ENCODE assay signal across 9 cellular contexts in the genomic region with DNA sequence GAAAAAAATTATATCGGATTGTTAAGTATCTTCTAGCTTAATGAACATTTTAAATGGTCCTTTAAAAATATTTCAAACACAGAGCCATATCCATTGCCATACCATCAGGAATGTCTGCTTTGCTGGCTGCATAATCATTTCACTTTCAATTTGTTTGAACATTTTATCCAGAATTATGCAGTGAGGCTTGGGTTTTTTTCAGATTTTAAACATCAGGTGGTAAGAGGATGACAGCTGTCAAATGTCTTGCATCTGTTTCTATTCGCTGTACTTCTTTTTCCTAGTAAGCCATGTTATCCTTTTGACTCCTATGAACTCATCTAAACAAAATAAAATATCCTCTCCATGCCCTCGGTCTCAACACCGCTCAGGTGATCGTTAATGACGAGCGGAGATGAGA. TPM values are rescaled to one million over a fixed set of nuclear protein-coding genes. Genes with fewer than 3 reads are reported as not detected.
DNase-seq lines count a peak whose midpoint lies in the region; ATAC-seq and TF ChIP-seq lines count a peak whose summit lies in the region.
"Had no signal": no experiment of that assay in that cellular context is flagged by ENCODE, and none has a peak within 500 bp of the region (broad histone marks: within the 10 kb centered on the region; RNA-seq: fewer than 3 reads in every experiment).

No MANE protein-coding gene starts in this region.

- peaks cover 8 to 38% (median 25%) of the 10 kb centered on the region in 4 donors for H3K4me1 ChIP-seq in liver (ENCODE audit: control insufficient read depth in 4 of 4, insufficient read depth in 4 of 4, low read length in 3 of 4)

- peaks cover under 1% of the 10 kb centered on the region for H3K9me3 Mint-ChIP-seq in activated naive CD4-positive, alpha-beta T cell treated with anti-CD3 and anti-CD28 coated beads for 36 hours
- H3K9me3 Mint-ChIP-seq in activated naive CD8-positive, alpha-beta T cell treated with anti-CD3 and anti-CD28 coated beads for 36 hours, result peaks cover 5% of the 10 kb centered on the region
- peaks cover under 1% of the 10 kb centered on the region for H3K9me3 Mint-ChIP-seq in type B pancreatic cell

- peaks cover 0 to 2% (median 0%) of the 10 kb centered on the region in 4 donors for H3K36me3 ChIP-seq in liver (ENCODE audit: control insufficient read depth in 4 of 4, insufficient read depth in 3 of 4, low read depth in 1 of 4, low read length in 3 of 4)

- no peak for DNase-seq in activated naive CD4-positive, alpha-beta T cell treated with anti-CD3 and anti-CD28 coated beads for 36 hours
- no peak for DNase-seq in activated naive CD4-positive, alpha-beta T cell treated with Interleukin-2 at 50 U/mL for 16 hours
- DNase-seq in activated naive CD8-positive, alpha-beta T cell treated with anti-CD3 and anti-CD28 coated beads for 36 hours, result no peak
- DNase-seq in type B pancreatic cell (ENCODE audit: extremely low spot score, unreplicated experiment) (no peak), NOMO-1 treated with DMSO at 0.1 percent for 48 hours (lab: John Stamatoyannopoulos, UW; ENCODE audit: unreplicated experiment) (no peak)
- no peak for DNase-seq in stimulated activated CD4-positive, alpha-beta T cell treated with anti-CD3 and anti-CD28 coated beads, Interleukin-15, amount 100 ng/mL, for 24 hours
- DNase-seq: activated CD4-positive, CD25-positive, alpha-beta regulatory T cell treated with anti-CD3 and anti-CD28 coated beads, Interleukin-2, amount 50 U/mL, for 72 hours had no signal

- H3K27ac Mint-ChIP-seq in activated naive CD4-positive, alpha-beta T cell treated with anti-CD3 and anti-CD28 coated beads for 36 hours, result peak overlapping the region; percentile 91
- H3K27ac Mint-ChIP-seq in activated naive CD8-positive, alpha-beta T cell treated with anti-CD3 and anti-CD28 coated beads for 36 hours, result peak overlapping the region; percentile 95
- peak overlapping the region; percentile 88 for H3K27ac Mint-ChIP-seq in type B pancreatic cell

- TF ChIP-seq CTCF in liver (IDR thresholded peaks at IDR 0.05; ENCODE audit: low read depth, low read length, missing input control), result no peak
- no peak for TF ChIP-seq CTCF in type B pancreatic cell (conservative IDR thresholded peaks at IDR 0.05)

- H3K36me3 Mint-ChIP-seq in activated naive CD4-positive, alpha-beta T cell treated with anti-CD3 and anti-CD28 coated beads for 36 hours (ENCODE audit: low read depth), result peaks cover 14% of the 10 kb centered on the region
- H3K36me3 Mint-ChIP-seq in activated naive CD8-positive, alpha-beta T cell treated with anti-CD3 and anti-CD28 coated beads for 36 hours, result peaks cover 36% of the 10 kb centered on the region
- H3K36me3 Mint-ChIP-seq in type B pancreatic cell, result no peaks in the 10 kb centered on the region

- intact Hi-C loops in activated naive CD4-positive, alpha-beta T cell treated with anti-CD3 and anti-CD28 coated beads for 36 hours (cut with micrococcal nuclease), result no loop called here

- peak overlapping the region; percentile 88 to 95 (median 91) for H3K4me3 ChIP-seq in liver (ENCODE audit: low read depth in 1 of 3, low read length in 3 of 3)

- H3K9me3 ChIP-seq in liver (ENCODE audit: control insufficient read depth in 4 of 4, low read length in 3 of 4), result no peaks in the 10 kb centered on the region

- H3K4me1 Mint-ChIP-seq in activated naive CD4-positive, alpha-beta T cell treated with anti-CD3 and anti-CD28 coated beads for 36 hours (ENCODE audit: low read depth), result peaks cover 34% of the 10 kb centered on the region
- H3K4me1 Mint-ChIP-seq in activated naive CD8-positive, alpha-beta T cell treated with anti-CD3 and anti-CD28 coated beads for 36 hours, result peaks cover 29% of the 10 kb centered on the region
- H3K4me1 Mint-ChIP-seq in type B pancreatic cell (ENCODE audit: unreplicated experiment), result peaks cover 11% of the 10 kb centered on the region

- H3K27me3 Mint-ChIP-seq in activated naive CD4-positive, alpha-beta T cell treated with anti-CD3 and anti-CD28 coated beads for 36 hours (ENCODE audit: low read depth), result no peaks in the 10 kb centered on the region
- no peaks in the 10 kb centered on the region for H3K27me3 Mint-ChIP-seq in activated naive CD8-positive, alpha-beta T cell treated with anti-CD3 and anti-CD28 coated beads for 36 hours
- H3K27me3 Mint-ChIP-seq in type B pancreatic cell, result no peaks in the 10 kb centered on the region

- WGBS in liver, result 5% methylated on average over 7 of the region's 7 CpGs

- CTCF ChIA-PET in activated naive CD4-positive, alpha-beta T cell treated with anti-CD3 and anti-CD28 coated beads for 36 hours (lab: Charles Lee), result interaction anchor here (0.7 to 2.9 kb wide), 5 partner anchors 11 to 1559 kb away, joined by 3 to 17 read pairs (median 4); no protein-coding TSS in a partner anchor

- H3K27me3 ChIP-seq in liver (ENCODE audit: control insufficient read depth in 4 of 4, insufficient read depth in 4 of 4, low read length in 3 of 4), result no peaks in the 10 kb centered on the region

- H3K27ac ChIP-seq in liver (ENCODE audit: low read depth in 1 of 2, low read length in 2 of 2), result peak overlapping the region; percentile 94 to 97

- ATAC-seq in GM21825 (IDR thresholded peaks at IDR 0.05; ENCODE audit: unreplicated experiment), result no peak

- peak overlapping the region; percentile 77 to 79 for H3K9ac ChIP-seq in liver (ENCODE audit: low read depth in 1 of 2, low read length in 2 of 2)

- TF ChIP-seq RAD21 in liver (IDR thresholded peaks at IDR 0.05), result no peak

- H3K4me3 Mint-ChIP-seq in activated naive CD4-positive, alpha-beta T cell treated with anti-CD3 and anti-CD28 coated beads for 36 hours, result peak overlapping the region; percentile 93
- H3K4me3 Mint-ChIP-seq in activated naive CD8-positive, alpha-beta T cell treated with anti-CD3 and anti-CD28 coated beads for 36 hours, result peak overlapping the region; percentile 85
- H3K4me3 Mint-ChIP-seq in type B pancreatic cell, result peak overlapping the region; percentile 95

TF ChIP-seq in liver, 16 proteins besides CTCF, POLR2A, EP300 and RAD21 (continues in another document):
- TF ChIP-seq NR2F2 (IDR thresholded peaks at IDR 0.05) (no peak), YY1 (IDR thresholded peaks at IDR 0.05) (no peak), TAF1 (conservative IDR thresholded peaks at IDR 0.05) (no peak), FOXA2 (IDR thresholded peaks at IDR 0.05) (no peak), EGR1 (IDR thresholded peaks at IDR 0.05; ENCODE audit: low read depth in 2 of 2) (no peak), FOXA1 (IDR thresholded peaks at IDR 0.05) (no peak), GABPA (IDR thresholded peaks at IDR 0.05 in 1 of 2, conservative IDR thresholded peaks at IDR 0.05 in 1 of 2) (no peak), ZBTB33 (IDR thresholded peaks at IDR 0.05) (no peak), SP1 (IDR thresholded peaks at IDR 0.05) (no peak), HNF4A (conservative IDR thresholded peaks at IDR 0.05) (no peak), RXRA (IDR thresholded peaks at IDR 0.05) (no peak), JUND (IDR thresholded peaks at IDR 0.05) (no peak), REST (IDR thresholded peaks at IDR 0.05) (no peak)

RNA-seq across cellular contexts. Expression of gene RFC1, which starts 0.8 kb away (rescaled TPM):
- 100 to 1,000 TPM; 109 to 123 TPM for total RNA-seq in activated naive CD4-positive, alpha-beta T cell treated with anti-CD3 and anti-CD28 coated beads for 36 hours
- 100 to 1,000 TPM; 117 to 128 TPM for total RNA-seq in activated naive CD8-positive, alpha-beta T cell treated with anti-CD3 and anti-CD28 coated beads for 36 hours
- total RNA-seq in liver, result 10 to 100 TPM; 37.6 to 45.2 TPM
- 10 to 100 TPM; 13.3 to 24.0 TPM for polyA plus RNA-seq in liver
- 42.8 and 53.0 TPM in 2 replicates for total RNA-seq in type B pancreatic cell (ENCODE audit: low replicate concordance)

RNA-seq across cellular contexts. Expression of gene KLB, which starts 41.4 kb away (rescaled TPM):
- not detected for total RNA-seq in activated naive CD4-positive, alpha-beta T cell treated with anti-CD3 and anti-CD28 coated beads for 36 hours
- not detected for total RNA-seq in activated naive CD8-positive, alpha-beta T cell treated with anti-CD3 and anti-CD28 coated beads for 36 hours
- total RNA-seq in liver (10 to 100 TPM; 28.0 to 31.0 TPM), type B pancreatic cell (ENCODE audit: low replicate concordance) (0.43 and 0.62 TPM in 2 replicates)
- 10 to 100 TPM; 13.5 to 17.5 TPM for polyA plus RNA-seq in liver

Comparison
In these comparisons a context has a peak if more than half of its experiments do, and no peak if none do; other contexts are left out.
1. RNA of gene KLB, which starts 41.4 kb away (total RNA-seq): 28.0 to 31.0 TPM in liver; 0.43 to 0.62 TPM in type B pancreatic cell, not detected in activated naive CD8-positive, alpha-beta T cell treated with anti-CD3 and anti-CD28 coated beads for 36 hours and not detected in activated naive CD4-positive, alpha-beta T cell treated with anti-CD3 and anti-CD28 coated beads for 36 hours; every median in the first group is over 10 times any median in the second.
2. Peak in every context shown above with its lines, with median percentiles within 50 percentile points of each other: H3K27ac Mint-ChIP-seq and H3K4me3 Mint-ChIP-seq.